In the genomic region with DNA sequence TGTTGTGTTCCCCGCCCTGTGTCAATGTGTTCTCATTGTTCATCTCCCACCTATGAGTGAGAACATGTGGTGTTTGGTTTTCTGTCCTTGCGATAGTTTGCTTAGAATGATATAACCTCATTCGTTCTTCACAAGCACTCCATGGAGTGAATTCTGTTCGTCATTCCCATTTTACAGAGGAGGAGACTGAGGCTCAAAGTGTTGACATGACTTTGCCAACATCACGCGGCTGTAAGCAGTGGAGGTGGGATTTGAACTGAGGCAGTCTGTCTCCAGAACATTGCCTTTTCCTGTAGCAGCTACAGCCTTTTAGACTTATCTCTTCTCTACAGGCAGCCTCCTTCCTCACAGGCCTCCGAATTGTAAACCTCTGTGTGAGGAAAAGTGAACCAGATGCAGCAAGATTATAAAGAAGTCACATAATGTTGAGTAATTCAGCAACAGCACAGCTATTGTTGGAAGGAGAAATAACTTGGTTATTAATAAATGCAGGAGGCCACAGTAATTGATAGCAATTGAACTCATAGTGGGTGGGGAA, we compare ENCODE assay signal across 24 cellular contexts.
"Had no signal": no experiment of that assay in that cellular context is flagged by ENCODE, and none has a peak within 500 bp of the region (broad histone marks: within the 10 kb centered on the region; RNA-seq: fewer than 3 reads in every experiment).

No MANE protein-coding gene starts in this region.

- H3K9me3 ChIP-seq: left ventricle myocardium inferior, neutrophil, psoas muscle, right atrium auricular region, tibial nerve, uterus had no signal

- H3K4me3 ChIP-seq: hepatocyte, left ventricle myocardium inferior, lung, neural progenitor cell, psoas muscle, right atrium auricular region, skin epidermis, tibial nerve, uterus had no signal

- H3K27ac ChIP-seq: hepatocyte, left ventricle myocardium inferior, neural progenitor cell, neutrophil, parathyroid adenoma, psoas muscle, right atrium auricular region, skin epidermis, tibial nerve, uterus had no signal

- H3K27me3 ChIP-seq: right atrium auricular region, tibial nerve, uterus had no signal

- H3K4me2 ChIP-seq: hepatocyte, neural progenitor cell had no signal

- H3K4me1 ChIP-seq: left ventricle myocardium inferior, neural progenitor cell, parathyroid adenoma, psoas muscle, right atrium auricular region, tibial nerve, uterus had no signal

- H3K79me2 ChIP-seq: hepatocyte, parathyroid adenoma had no signal

- H2AFZ ChIP-seq: hepatocyte, neural progenitor cell, parathyroid adenoma had no signal

- DNase-seq: islet precursor cell; left ventricle myocardium inferior; mesendoderm; naive B cell; natural killer cell; nephron progenitor cell; occipital lobe; psoas muscle; stimulated activated CD4-positive, alpha-beta T cell treated with anti-CD3 and anti-CD28 coated beads, Interleukin-12 subunit alpha, Interleukin-12 subunit beta, amount 100 ng/mL, for 4 hours; stimulated activated CD4-positive, alpha-beta T cell treated with anti-CD3 and anti-CD28 coated beads, Interleukin-15, amount 100 ng/mL, for 24 hours; stimulated activated CD4-positive, alpha-beta T cell treated with anti-CD3 and anti-CD28 coated beads, Interleukin-2, amount 100 ng/mL, for 24 hours; stimulated activated CD4-positive, alpha-beta T cell treated with anti-CD3 and anti-CD28 coated beads, Interleukin-4, amount 100 ng/mL, for 24 hours; stimulated activated naive CD4-positive, alpha-beta T cell; uterus had no signal

- H3K9ac ChIP-seq: neural progenitor cell, parathyroid adenoma had no signal

- H3K36me3 ChIP-seq: neural progenitor cell, neutrophil, tibial nerve, uterus had no signal

- ATAC-seq: natural killer cell; sciatic nerve; stimulated activated effector memory CD8-positive, alpha-beta T cell treated with anti-CD3 and anti-CD28 coated beads, Interleukin-12 subunit alpha, Interleukin-12 subunit beta, amount 100 ng/mL, for 72 hours had no signal
